12 cellular contexts compared by ENCODE assay signal in the genomic region with DNA sequence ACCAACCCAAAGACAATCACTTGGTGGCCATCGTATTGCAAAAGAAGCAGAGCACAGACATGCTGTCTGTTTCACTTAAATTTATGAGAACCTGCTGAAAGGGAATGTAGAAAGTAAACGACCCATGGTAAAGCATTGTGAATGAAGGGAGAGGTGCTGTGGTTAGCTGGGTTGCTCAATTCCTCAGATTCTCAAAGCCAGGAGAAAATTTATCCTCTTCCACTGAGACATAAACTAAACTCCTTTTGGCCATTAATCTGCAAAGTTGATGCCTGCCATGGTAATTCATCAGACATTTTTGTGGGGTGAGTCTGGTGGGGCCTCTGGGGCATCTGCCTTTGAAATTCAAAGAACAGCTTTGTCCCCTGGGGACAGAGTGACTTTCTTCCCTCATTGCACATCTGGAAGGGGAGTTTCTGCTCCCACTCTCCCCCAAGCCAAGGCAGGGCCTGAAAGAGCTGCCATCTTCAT.
A peak's percentile ranks its signal among the peaks of the same experiment; 100 is the strongest.
DNase-seq lines count a peak whose midpoint lies in the region; ATAC-seq and TF ChIP-seq lines count a peak whose summit lies in the region.
"Had no signal": no experiment of that assay in that cellular context is flagged by ENCODE, and none has a peak within 500 bp of the region (broad histone marks: within the 10 kb centered on the region; RNA-seq: fewer than 3 reads in every experiment).

No MANE protein-coding gene starts in this region.

- H3K9me2 ChIP-seq in PC-3 (replicated peaks; ENCODE audit: low read length), result no peaks in the 10 kb centered on the region; the same call in 1 of the 2 replicates

- POLR2A ChIA-PET in PC-3 (lab: Charles Lee; ENCODE audit: unreplicated experiment), result no interaction called here

- no peak overlapping the region for H3K9ac ChIP-seq in PC-3 (ENCODE audit: low read length)

- WGBS in psoas muscle, 3 donors, result 42% methylated on average over 2 of the region's 2 CpGs
- 76% methylated on average over 2 of the region's 2 CpGs for WGBS in right lobe of liver (ENCODE audit: insufficient coverage, low coverage, low lambda C conversion rate, missing lambda C conversion rate)

- no peaks in the 10 kb centered on the region for H4K20me1 ChIP-seq in PC-3 (ENCODE audit: low read length)

- H3F3A ChIP-seq in PC-3 (ENCODE audit: low read length, unreplicated experiment), result no peaks in the 10 kb centered on the region

- H3K36me3 ChIP-seq in PC-3 (ENCODE audit: low read depth, low read length) (no peaks in the 10 kb centered on the region), psoas muscle (ENCODE audit: insufficient read depth in 1 of 2, low read depth in 1 of 2) (no peaks in the 10 kb centered on the region), right lobe of liver (no peaks in the 10 kb centered on the region)

- no peaks in the 10 kb centered on the region for H3K79me2 ChIP-seq in PC-3 (ENCODE audit: low read length)

- CTCF ChIA-PET in PC-3 (lab: Charles Lee), result no interaction called here

- H3K4me1 ChIP-seq in PC-3 (ENCODE audit: insufficient read depth, low read length) (no peaks in the 10 kb centered on the region), psoas muscle (no peaks in the 10 kb centered on the region), right lobe of liver (no peaks in the 10 kb centered on the region)

- no peak for TF ChIP-seq CTCF in PC-3 (conservative IDR thresholded peaks at IDR 0.05; ENCODE audit: low read depth, low read length)
- no peak for TF ChIP-seq CTCF in fibroblast of mammary gland (conservative IDR thresholded peaks at IDR 0.05; ENCODE audit: control insufficient read depth, insufficient read depth, low read depth, low read length)
- no peak for TF ChIP-seq CTCF in psoas muscle (IDR thresholded peaks at IDR 0.05)
- TF ChIP-seq CTCF in right lobe of liver (IDR thresholded peaks at IDR 0.05), result no peak

- no peak overlapping the region for H3K4me3 ChIP-seq in PC-3 (ENCODE audit: low read length)
- H3K4me3 ChIP-seq in fibroblast of mammary gland (ENCODE audit: control insufficient read depth, low read depth, low read length), result no peak overlapping the region
- no peak overlapping the region for H3K4me3 ChIP-seq in psoas muscle
- H3K4me3 ChIP-seq in right lobe of liver, result no peak overlapping the region
- H3K4me3 ChIP-seq: GM12878 had no signal

- peak; percentile 76 for DNase-seq in ELR (ENCODE audit: low read depth)
- peak; percentile 62 for DNase-seq in PC-3
- peak; percentile 84 for DNase-seq in fibroblast of mammary gland (ENCODE audit: low read depth)
- DNase-seq in psoas muscle, result peak; percentile 14 to 53
- no peak for DNase-seq in head of caudate nucleus
- no peak for DNase-seq in NCI-H1048 (lab: John Stamatoyannopoulos, UW)
- no peak for DNase-seq in right lobe of liver
- DNase-seq: NCI-H446 had no signal

- intact Hi-C loops in PC-3 (cut with micrococcal nuclease) (no loop called here), psoas muscle (cut with DNase I) (no loop called here), head of caudate nucleus (cut with DNase I) (no loop called here), right lobe of liver (cut with DNase I) (no loop called here)

- H3K9me3 ChIP-seq in PC-3 (ENCODE audit: low read length) (no peaks in the 10 kb centered on the region), psoas muscle (no peaks in the 10 kb centered on the region), right lobe of liver (no peaks in the 10 kb centered on the region)

- ATAC-seq in PC-3, result peak; percentile 18; the same call in 1 of the 2 replicates
- ATAC-seq in psoas muscle, result peak in 2 of 4 donors; percentile 46 to 61
- ATAC-seq in HG03139 (IDR thresholded peaks at IDR 0.05; ENCODE audit: unreplicated experiment), result no peak
- no peak for ATAC-seq in right lobe of liver
- ATAC-seq: GM12878; stimulated activated memory B cell treated with anti-CD40 and anti-IgM and Interleukin-4, amounts not matched to agents 10 μg/mL and 1 μg/mL and 100 μg/mL, for 72 hours had no signal

- no TSS peak for BruUV-seq in PC-3 (replicated peaks; lab: Mats Ljungman, UMichigan)

- no peak overlapping the region for H2AFZ ChIP-seq in PC-3 (ENCODE audit: low read length)

- no peak overlapping the region for H3K4me2 ChIP-seq in PC-3 (ENCODE audit: low read length)

- no peak overlapping the region for H3K27ac ChIP-seq in PC-3 (ENCODE audit: low read length)
- no peak overlapping the region for H3K27ac ChIP-seq in psoas muscle
- H3K27ac ChIP-seq in right lobe of liver, result no peak overlapping the region
- H3K27ac ChIP-seq: RWPE1 had no signal

- 0 out of 2 replicates have a peak, but pooled peaks cover 5% of the 10 kb centered on the region for H3K27me3 ChIP-seq in PC-3 (ENCODE audit: low read length)
- no peaks in the 10 kb centered on the region for H3K27me3 ChIP-seq in psoas muscle (ENCODE audit: insufficient read depth in 3 of 3, low read length in 2 of 3)
- no peaks in the 10 kb centered on the region for H3K27me3 ChIP-seq in right lobe of liver

- no peak for TF ChIP-seq POLR2A in right lobe of liver (IDR thresholded peaks at IDR 0.05)

Comparison
In these comparisons a context has a peak if more than half of its experiments do, and no peak if none do; other contexts are left out.
1. DNase-seq: peak in ELR (single experiment), PC-3 (single experiment), fibroblast of mammary gland (single experiment) and psoas muscle (2 of 2); none in head of caudate nucleus (0 of 42), NCI-H1048 (single experiment) and right lobe of liver (0 of 3).